15 cellular contexts compared by ENCODE assay signal in the genomic region with DNA sequence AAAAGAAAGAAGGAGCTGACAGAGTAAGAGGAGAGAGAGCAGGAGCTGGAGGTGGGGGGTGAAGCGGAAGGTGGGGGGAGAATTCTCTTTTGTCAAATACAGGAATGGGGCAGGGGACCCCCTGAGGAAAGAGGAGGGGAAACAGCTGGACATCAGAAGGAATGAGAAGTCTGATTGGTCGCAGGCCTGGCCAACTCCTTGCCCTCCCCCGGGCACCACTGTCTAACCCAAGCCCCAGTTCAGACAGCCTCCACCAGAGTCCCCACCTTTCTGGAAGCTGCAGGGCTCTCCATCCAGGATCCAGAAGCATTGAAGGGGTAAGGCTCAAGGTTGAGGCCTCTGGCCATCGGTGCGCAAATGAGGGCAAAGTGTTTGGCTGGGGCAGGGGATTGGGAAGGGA. TPM values are rescaled to one million over a fixed set of nuclear protein-coding genes. Genes with fewer than 3 reads are reported as not detected.
A peak's percentile ranks its signal among the peaks of the same experiment; 100 is the strongest.
DNase-seq lines count a peak whose midpoint lies in the region; ATAC-seq and TF ChIP-seq lines count a peak whose summit lies in the region.
"Had no signal": no experiment of that assay in that cellular context is flagged by ENCODE, and none has a peak within 500 bp of the region (broad histone marks: within the 10 kb centered on the region; RNA-seq: fewer than 3 reads in every experiment).

A gene with protein sequence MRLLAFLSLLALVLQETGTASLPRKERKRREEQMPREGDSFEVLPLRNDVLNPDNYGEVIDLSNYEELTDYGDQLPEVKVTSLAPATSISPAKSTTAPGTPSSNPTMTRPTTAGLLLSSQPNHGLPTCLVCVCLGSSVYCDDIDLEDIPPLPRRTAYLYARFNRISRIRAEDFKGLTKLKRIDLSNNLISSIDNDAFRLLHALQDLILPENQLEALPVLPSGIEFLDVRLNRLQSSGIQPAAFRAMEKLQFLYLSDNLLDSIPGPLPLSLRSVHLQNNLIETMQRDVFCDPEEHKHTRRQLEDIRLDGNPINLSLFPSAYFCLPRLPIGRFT (plus strand): TSS at position 253 of the 400 bp plus-strand sequence. CDS start 1,853 bp downstream, outside the sequence.

- H3K4me3 Mint-ChIP-seq in brain (no peak within 1 kb of the TSS), neural crest cell (no peak within 1 kb of the TSS)
- H3K4me3 Mint-ChIP-seq: H9 had no signal

- H3K4me1 Mint-ChIP-seq in brain (peaks cover 62% of the 10 kb centered on the region), neural crest cell (peaks cover 11% of the 10 kb centered on the region)

- no peak within 1 kb of the TSS for H3K27ac ChIP-seq in Peyer's patch
- H3K27ac ChIP-seq: GM23248 had no signal

- TF ChIP-seq CTCF in brain (conservative IDR thresholded peaks at IDR 0.05) (no peak), neural crest cell (conservative IDR thresholded peaks at IDR 0.05) (no peak), Peyer's patch (IDR thresholded peaks at IDR 0.05) (no peak)

- H3K4me1 ChIP-seq in NT2/D1 (ENCODE audit: insufficient read depth, insufficient read length) (peaks cover 7% of the 10 kb centered on the region), Peyer's patch (no peaks in the 10 kb centered on the region)
- H3K4me1 ChIP-seq: BE2C, Caco-2 had no signal

- DNase-seq in NT2/D1 (ENCODE audit: low read depth, low spot score) (no peak), neural crest cell (ENCODE audit: low read depth, low spot score) (no peak), GF-D8 (lab: John Stamatoyannopoulos, UW) (no peak), Peyer's patch (no peak)
- DNase-seq in stimulated activated CD4-positive, alpha-beta T cell treated with anti-CD3 and anti-CD28 coated beads, Interleukin-1b, Interleukin-23, amount 100 ng/mL, for 48 hours = no peak
- DNase-seq: ACHN; BE2C; Caco-2; CD4-positive, CD25-positive, alpha-beta regulatory T cell; GM23248; H9; IMR-90 had no signal

- H3K36me3 ChIP-seq in NT2/D1 (ENCODE audit: insufficient read depth, insufficient read length, low read length) (no peaks in the 10 kb centered on the region), Peyer's patch (no peaks in the 10 kb centered on the region)
- H3K36me3 ChIP-seq: BE2C had no signal

- no peak for ATAC-seq in GM19452 (IDR thresholded peaks at IDR 0.05; ENCODE audit: unreplicated experiment)
- ATAC-seq: K562 had no signal

- H3K27ac Mint-ChIP-seq in brain = peak within 1 kb of the TSS in 4 of 5 experiments; percentile 23 to 95 (median 66)
- peak within 1 kb of the TSS; percentile 83 for H3K27ac Mint-ChIP-seq in neural crest cell (ENCODE audit: unreplicated experiment)
- H3K27ac Mint-ChIP-seq: H9 had no signal

- H3K9me3 ChIP-seq in NT2/D1 (ENCODE audit: insufficient read depth, low read length) = no peaks in the 10 kb centered on the region
- no peaks in the 10 kb centered on the region for H3K9me3 ChIP-seq in Peyer's patch
- H3K9me3 ChIP-seq: BE2C, Caco-2 had no signal

- peak within 1 kb of the TSS; percentile 4 for H3K9ac ChIP-seq in NT2/D1 (ENCODE audit: insufficient read length, low read depth)
- H3K9ac ChIP-seq: GM23248 had no signal

- TF ChIP-seq POLR2A in Peyer's patch (IDR thresholded peaks at IDR 0.05) = no peak

- peaks cover 4% of the 10 kb centered on the region for H3K27me3 ChIP-seq in NT2/D1 (ENCODE audit: insufficient read depth, insufficient read length)
- H3K27me3 ChIP-seq in Peyer's patch = no peaks in the 10 kb centered on the region
- H3K27me3 ChIP-seq: BE2C had no signal

- H3K36me3 Mint-ChIP-seq in brain = no peaks in the 10 kb centered on the region
- no peaks in the 10 kb centered on the region for H3K36me3 Mint-ChIP-seq in neural crest cell (ENCODE audit: low read depth)
- H3K36me3 Mint-ChIP-seq: CD4-positive, CD25-positive, alpha-beta regulatory T cell had no signal

- H3K27me3 Mint-ChIP-seq in brain (peaks cover 5% of the 10 kb centered on the region), neural crest cell (ENCODE audit: low read depth) (peaks cover 19% of the 10 kb centered on the region)

- H3K9me3 Mint-ChIP-seq in brain = peaks cover 0 to 3% (median 0%) of the 10 kb centered on the region in 5 experiments
- H3K9me3 Mint-ChIP-seq in neural crest cell = no peaks in the 10 kb centered on the region
- H3K9me3 Mint-ChIP-seq: CD4-positive, CD25-positive, alpha-beta regulatory T cell; H9 had no signal

- H3K4me3 ChIP-seq in NT2/D1 (ENCODE audit: insufficient read length, low read depth) (no peak within 1 kb of the TSS), Peyer's patch (no peak within 1 kb of the TSS)
- H3K4me3 ChIP-seq: GM23248, K562 had no signal

RNA-seq across cellular contexts. Expression of the gene that starts here (rescaled TPM):
- not detected for polyA plus RNA-seq in brain (ENCODE audit: insufficient read depth, low read depth, low replicate concordance)
- not detected in 2 replicates for total RNA-seq in neural crest cell
- total RNA-seq in Peyer's patch = not detected
- total RNA-seq: Caco-2; CD4-positive, CD25-positive, alpha-beta regulatory T cell; GM23248; IMR-90; K562 had no signal
- polyA plus RNA-seq: CD4-positive, CD25-positive, alpha-beta regulatory T cell; GM23248; IMR-90; K562 had no signal
